8 cellular contexts compared by ENCODE assay signal in the genomic region with DNA sequence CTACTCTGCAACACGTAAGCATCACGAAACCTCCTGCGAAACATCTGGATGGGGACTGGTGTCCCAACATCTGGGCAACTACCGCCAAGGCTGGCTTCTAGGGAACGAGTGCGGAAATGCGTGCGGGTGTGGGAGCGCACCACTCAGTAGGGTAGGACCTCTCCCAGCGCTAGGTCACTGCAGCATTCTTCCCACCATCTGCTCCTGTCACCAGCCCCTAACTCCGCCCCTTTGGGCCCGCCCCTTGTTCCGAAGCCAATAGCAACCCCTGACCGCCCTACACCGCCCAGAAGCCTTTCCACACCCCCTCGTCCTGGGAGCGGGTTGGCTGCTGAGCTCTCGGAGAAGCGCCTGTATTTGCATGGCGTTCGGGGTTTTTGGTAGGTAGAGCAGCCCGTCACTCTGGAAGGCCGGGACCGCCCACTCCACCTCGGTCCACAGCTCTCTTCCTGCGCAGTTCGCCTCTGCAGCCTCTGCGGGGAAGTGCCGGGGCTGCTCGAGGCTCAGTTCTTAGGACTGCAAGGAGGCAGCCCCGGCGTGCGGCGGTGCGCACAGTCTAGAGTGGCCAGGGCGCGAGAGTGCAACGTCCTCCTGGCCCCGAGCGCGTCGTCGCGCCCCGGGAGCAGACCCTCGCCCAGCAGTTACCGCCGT. TPM values are rescaled to one million over a fixed set of nuclear protein-coding genes. Genes with fewer than 3 reads are reported as not detected.
DNase-seq lines count a peak whose midpoint lies in the region; ATAC-seq and TF ChIP-seq lines count a peak whose summit lies in the region.

A gene (plus strand): TSS at position 454 of the 651 bp plus-strand sequence. CDS start 438 bp downstream, outside the sequence.

- ATAC-seq in GM21423 (IDR thresholded peaks at IDR 0.05; ENCODE audit: unreplicated experiment), result peak; percentile 87
- peak; percentile 93 for ATAC-seq in Panc1

- H3K27ac ChIP-seq in Panc1 (ENCODE audit: low read length) (no peak within 1 kb of the TSS), esophagus squamous epithelium (peak within 1 kb of the TSS; percentile 84 to 88 (median 88)), muscle layer of colon (ENCODE audit: low read depth, low read length) (peak within 1 kb of the TSS; percentile 35)

- H3K4me3 Mint-ChIP-seq in Caco-2 (ENCODE audit: unreplicated experiment), result peak within 1 kb of the TSS; percentile 79

- H3K27me3 Mint-ChIP-seq in Caco-2 (ENCODE audit: insufficient read depth, unreplicated experiment), result peaks cover 7% of the 10 kb centered on the region

- H3K9me3 ChIP-seq in Caco-2 (no peaks in the 10 kb centered on the region), Panc1 (ENCODE audit: control insufficient read depth, insufficient read depth, low read depth, low read length) (no peaks in the 10 kb centered on the region), esophagus squamous epithelium (no peaks in the 10 kb centered on the region), muscle layer of colon (ENCODE audit: low read length) (no peaks in the 10 kb centered on the region)

- intact Hi-C loops in Caco-2 (cut with micrococcal nuclease; ENCODE audit: unreplicated experiment), result loop anchor here (10.0 kb wide), 1 partner anchor 74 kb away; no protein-coding TSS in a partner anchor
- intact Hi-C loops in Panc1 (cut with micrococcal nuclease; ENCODE audit: unreplicated experiment), result loop anchor here (10.0 kb wide), 1 partner anchor 624 kb away; no protein-coding TSS in a partner anchor
- intact Hi-C loops in esophagus squamous epithelium (cut with DNase I), result loop anchor here (5.0 to 10.0 kb wide), 2 partner anchors 624 to 703 kb away; no protein-coding TSS in a partner anchor

- POLR2A ChIA-PET in Caco-2 (lab: Charles Lee), result no interaction called here
- POLR2A ChIA-PET in Panc1 (lab: Charles Lee), result no interaction called here

- H3K4me1 Mint-ChIP-seq in Caco-2 (ENCODE audit: low read depth, unreplicated experiment), result no peaks in the 10 kb centered on the region

- peak in 2 of 4 donors; percentile 73 to 95 for TF ChIP-seq POLR2A in esophagus squamous epithelium (IDR thresholded peaks at IDR 0.05)

- no peaks in the 10 kb centered on the region for H3K4me1 ChIP-seq in Caco-2
- H3K4me1 ChIP-seq in Panc1 (ENCODE audit: control insufficient read depth, insufficient read depth, low read length), result no peaks in the 10 kb centered on the region; the same call in 1 of the 2 replicates
- H3K4me1 ChIP-seq in esophagus squamous epithelium, result peaks cover 27 to 89% (median 30%) of the 10 kb centered on the region in 3 donors
- H3K4me1 ChIP-seq in muscle layer of colon (ENCODE audit: insufficient read depth, low read length), result peaks cover 38% of the 10 kb centered on the region

- no peak within 1 kb of the TSS for H3K27ac Mint-ChIP-seq in Caco-2 (ENCODE audit: unreplicated experiment)

- peak in 1 of 2 experiments; percentile 0 for TF ChIP-seq CTCF in Caco-2 (IDR thresholded peaks at IDR 0.05; ENCODE audit: insufficient read depth in 1 of 2, low read depth in 1 of 2, low read length in 1 of 2, severe bottlenecking in 1 of 2, unreplicated experiment in 1 of 2)
- TF ChIP-seq CTCF in Panc1 (IDR thresholded peaks at IDR 0.05), result no peak; the same call in 1 of the 2 replicates
- peak in 3 of 6 experiments; percentile 9 to 25 (median 19) for TF ChIP-seq CTCF in esophagus squamous epithelium (IDR thresholded peaks at IDR 0.05)

- peak within 1 kb of the TSS; percentile 57 for H3K4me3 ChIP-seq in Caco-2 (ENCODE audit: low read depth, low read length)
- peak within 1 kb of the TSS; percentile 46 to 60 for H3K4me3 ChIP-seq in Panc1 (ENCODE audit: low read depth in 2 of 2, low read length in 2 of 2)
- peak within 1 kb of the TSS; percentile 67 to 83 (median 72) for H3K4me3 ChIP-seq in esophagus squamous epithelium
- peak within 1 kb of the TSS; percentile 45 to 66 for H3K4me3 ChIP-seq in muscle layer of colon (ENCODE audit: low read depth in 1 of 2, low read length in 2 of 2)

- DNase-seq in Caco-2 (peak; percentile 96 to 97), HUDEP-2 (lab: John Stamatoyannopoulos, UW; ENCODE audit: unreplicated experiment in 76 of 76) (peak in 75 of 76 experiments; percentile 78 to 99 (median 96)), Panc1 (ENCODE audit: low read depth, low spot score) (peak; percentile 57), esophagus squamous epithelium (lab: John Stamatoyannopoulos, UW) (peak; percentile 84)
- peak; percentile 99 for DNase-seq in activated T-cell treated with anti-CD3 and anti-CD28 coated beads, Interleukin-2, amount 50 U/mL, for 48 hours
- peak; percentile 100 for DNase-seq in stimulated activated CD8-positive, alpha-beta memory T cell treated with anti-CD3 and anti-CD28 coated beads, Interleukin-4, amount 100 ng/mL, for 48 hours

- peaks cover 11% of the 10 kb centered on the region for H3K36me3 Mint-ChIP-seq in Caco-2 (ENCODE audit: insufficient read depth, unreplicated experiment)

- no peaks in the 10 kb centered on the region for H3K9me3 Mint-ChIP-seq in Caco-2 (ENCODE audit: unreplicated experiment)

- BruUV-seq in Caco-2 (replicated peaks; lab: Mats Ljungman, UMichigan) (no TSS peak), Panc1 (replicated peaks; lab: Mats Ljungman, UMichigan) (no TSS peak)

- in situ Hi-C loops in Panc1 (cut with HindIII; ENCODE audit: low pct_unique_long_range_greater_than_20kb, low sequenced_read_pairs), result no loop called here

- CTCF ChIA-PET in Caco-2 (lab: Charles Lee) (interaction anchor here (0.9 to 1.7 kb wide), 2 partner anchors 12 to 702 kb away, joined by 3 to 4 read pairs; no protein-coding TSS in a partner anchor), Panc1 (lab: Charles Lee) (no interaction called here)

- H3K27me3 ChIP-seq in Caco-2 (replicated peaks; ENCODE audit: control insufficient read depth, insufficient read depth, low read length), result no peaks in the 10 kb centered on the region; the same call in 1 of the 2 replicates
- H3K27me3 ChIP-seq in Panc1 (ENCODE audit: control insufficient read depth, insufficient read depth, low read length), result peaks cover 8% of the 10 kb centered on the region; the same call in 1 of the 2 replicates
- peaks cover 0 to 100% (median 22%) of the 10 kb centered on the region in 4 donors for H3K27me3 ChIP-seq in esophagus squamous epithelium
- peaks cover 60 to 95% of the 10 kb centered on the region in 2 donors for H3K27me3 ChIP-seq in muscle layer of colon (ENCODE audit: control insufficient read depth in 1 of 2, insufficient read depth in 2 of 2, low read length in 2 of 2)

- 2 to 5% methylated on average over 12 to 18 of the region's 48 CpGs for WGBS in esophagus squamous epithelium, 2 donors

- H3K36me3 ChIP-seq in Caco-2 (ENCODE audit: control insufficient read depth, insufficient read depth, low read length) (no peaks in the 10 kb centered on the region), Panc1 (ENCODE audit: control insufficient read depth, insufficient read depth, low read length) (no peaks in the 10 kb centered on the region), esophagus squamous epithelium (no peaks in the 10 kb centered on the region), muscle layer of colon (ENCODE audit: insufficient read depth, low read length) (no peaks in the 10 kb centered on the region)

- H3K9ac ChIP-seq in muscle layer of colon (ENCODE audit: low read length), result no peak within 1 kb of the TSS

RNA-seq across cellular contexts. Expression of the gene that starts here (rescaled TPM):
- total RNA-seq in Caco-2 (2022) (1.8 and 1.9 TPM in 2 replicates), Panc1 (2021; ENCODE audit: unreplicated experiment) (0.59 TPM), esophagus squamous epithelium (1 to 10 TPM; 5.6 to 7.6 (median 6.4) TPM)
- 0.58 TPM for polyA plus RNA-seq in Panc1 (2012; ENCODE audit: insufficient read length)

Comparison
In these comparisons a context has a peak if more than half of its experiments do, and no peak if none do; other contexts are left out.
1. Peak in DNase-seq, ATAC-seq and H3K4me3 ChIP-seq in Panc1; RNA of the gene not detected or under 1 TPM.